In the genomic region with DNA sequence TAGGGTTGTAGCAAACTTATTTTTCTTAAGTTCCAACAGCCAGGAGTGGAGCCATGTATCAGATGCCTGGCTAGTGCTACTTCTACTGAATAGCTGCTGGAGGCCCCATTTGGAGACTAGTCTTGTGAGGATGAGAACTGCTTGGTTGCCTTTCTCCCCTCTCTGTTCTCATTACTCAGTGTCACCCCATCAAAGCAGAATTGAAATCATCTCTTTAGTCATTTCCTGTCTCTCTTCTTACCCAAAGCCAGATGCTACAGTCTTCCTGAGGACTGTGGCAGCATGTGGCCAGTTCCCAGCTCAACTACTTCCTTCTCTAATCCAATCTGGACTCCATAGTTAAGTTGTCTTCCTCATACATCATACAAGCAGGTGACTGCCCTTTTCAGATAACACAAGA, we compare ENCODE assay signal across 28 cellular contexts.
DNase-seq lines count a peak whose midpoint lies in the region; ATAC-seq, FAIRE-seq and TF ChIP-seq lines count a peak whose summit lies in the region.
"Had no signal": no experiment of that assay in that cellular context is flagged by ENCODE, and none has a peak within 500 bp of the region (broad histone marks: within the 10 kb centered on the region; RNA-seq: fewer than 3 reads in every experiment).

No MANE protein-coding gene starts in this region.

- RAD21 ChIA-PET in GM12878 (lab: Charles Lee; ENCODE audit: unreplicated experiment) = no interaction called here

- DNase-seq in SKM-1 treated with dmso at 0.1 percent for 144 hours (lab: John Stamatoyannopoulos, UW; ENCODE audit: unreplicated experiment) (peak; percentile 22), SKM-1 (lab: John Stamatoyannopoulos, UW; ENCODE audit: unreplicated experiment) (no peak), GM12878 (ENCODE audit: low read depth, low spot score) (no peak), neural crest cell (ENCODE audit: low read depth, low spot score) (no peak), UCSD-AML1 (lab: John Stamatoyannopoulos, UW; ENCODE audit: unreplicated experiment) (no peak), cerebellum (ENCODE audit: low spot score) (no peak), HK-2 (ENCODE audit: unreplicated experiment) (no peak)
- DNase-seq: 8988T; activated CD4-positive, CD25-positive, alpha-beta regulatory T cell; activated CD8-positive, alpha-beta T cell treated with anti-CD3 and anti-CD28 coated beads, Interleukin-2, amount 10 ng/mL, durations not matched to agents 7 days and 5 days; activated naive CD4-positive, alpha-beta T cell treated with anti-CD3 and anti-CD28 coated beads, Interleukin-2, amount 10 ng/mL, durations not matched to agents 7 days and 5 days; activated T-cell treated with anti-CD3 and anti-CD28 coated beads, Interleukin-2, amount 50 U/mL, for 4 hours; aorta; cerebellar nuclear complex; effector CD4-positive, alpha-beta T cell; left lung; midbrain; NCI-H345; NCI-H82; Peyer's patch; right lobe of liver; testis had no signal

- H3K9me3 Mint-ChIP-seq in neural crest cell = no peaks in the 10 kb centered on the region
- H3K9me3 Mint-ChIP-seq: nephron; stimulated activated memory B cell treated with anti-CD40 and anti-IgM and Interleukin-4, amounts not matched to agents 10 μg/mL and 1 μg/mL and 100 μg/mL, for 72 hours had no signal

- peak overlapping the region; percentile 16 for H3K27ac Mint-ChIP-seq in neural crest cell (ENCODE audit: unreplicated experiment)
- H3K27ac Mint-ChIP-seq: activated CD8-positive, alpha-beta T cell treated with anti-CD3 and anti-CD28 coated beads, Interleukin-2, amount 10 ng/mL, durations not matched to agents 7 days and 5 days; activated naive CD4-positive, alpha-beta T cell treated with anti-CD3 and anti-CD28 coated beads, Interleukin-2, amount 10 ng/mL, durations not matched to agents 7 days and 5 days; nephron; stimulated activated memory B cell treated with anti-CD40 and anti-IgM and Interleukin-4, amounts not matched to agents 10 μg/mL and 1 μg/mL and 100 μg/mL, for 72 hours had no signal

- in situ Hi-C loops in GM12878 (cut with MboI) = no loop called here

- no peaks in the 10 kb centered on the region for H3K36me3 Mint-ChIP-seq in neural crest cell (ENCODE audit: low read depth)
- H3K36me3 Mint-ChIP-seq: activated naive CD4-positive, alpha-beta T cell treated with anti-CD3 and anti-CD28 coated beads, Interleukin-2, amount 10 ng/mL, durations not matched to agents 7 days and 5 days; stimulated activated memory B cell treated with anti-CD40 and anti-IgM and Interleukin-4, amounts not matched to agents 10 μg/mL and 1 μg/mL and 100 μg/mL, for 72 hours had no signal

- TF ChIP-seq EP300 in GM12878 (IDR thresholded peaks at IDR 0.05; ENCODE audit: borderline replicate concordance in 1 of 2, control insufficient read depth in 1 of 2, low read depth in 2 of 2, low read length in 2 of 2) = no peak

- no peak overlapping the region for H3K9ac ChIP-seq in GM12878 (ENCODE audit: control insufficient read depth, insufficient read depth, low read length)

- H3K4me3 Mint-ChIP-seq in neural crest cell = no peak overlapping the region
- H3K4me3 Mint-ChIP-seq: activated CD8-positive, alpha-beta T cell treated with anti-CD3 and anti-CD28 coated beads, Interleukin-2, amount 10 ng/mL, durations not matched to agents 7 days and 5 days; activated naive CD4-positive, alpha-beta T cell treated with anti-CD3 and anti-CD28 coated beads, Interleukin-2, amount 10 ng/mL, durations not matched to agents 7 days and 5 days; activated T-cell treated with anti-CD3 and anti-CD28 coated beads, Interleukin-2, amount 50 U/mL, for 4 hours; nephron; stimulated activated memory B cell treated with anti-CD40 and anti-IgM and Interleukin-4, amounts not matched to agents 10 μg/mL and 1 μg/mL and 100 μg/mL, for 72 hours had no signal

- SMC1A ChIA-PET in GM12878 (lab: Charles Lee; ENCODE audit: uncharacterized antibody, unreplicated experiment) = no interaction called here

- no peak for TF ChIP-seq POLR2A in GM12878 (IDR thresholded peaks at IDR 0.05; ENCODE audit: low read depth, low read length)

- H3K27me3 Mint-ChIP-seq in neural crest cell (ENCODE audit: low read depth) = peaks cover 4% of the 10 kb centered on the region
- H3K27me3 Mint-ChIP-seq: activated naive CD4-positive, alpha-beta T cell treated with anti-CD3 and anti-CD28 coated beads, Interleukin-2, amount 10 ng/mL, durations not matched to agents 7 days and 5 days; stimulated activated memory B cell treated with anti-CD40 and anti-IgM and Interleukin-4, amounts not matched to agents 10 μg/mL and 1 μg/mL and 100 μg/mL, for 72 hours had no signal

- no peak overlapping the region for H3K4me2 ChIP-seq in GM12878 (ENCODE audit: control insufficient read depth, insufficient read depth)

- TF ChIP-seq RAD21 in GM12878 (IDR thresholded peaks at IDR 0.05; ENCODE audit: insufficient read depth, low read depth, low read length) = no peak

- CTCF ChIA-PET in GM12878 (lab: Yijun Ruan, JAX) = interaction anchor here (0.9 to 1.1 kb wide), 2 partner anchors 11 to 186 kb away, joined by 3 to 4 read pairs; no protein-coding TSS in a partner anchor

- FAIRE-seq in GM12878 (lab: Jason Lieb, UNC) = no peak

- no peaks in the 10 kb centered on the region for H3K9me3 ChIP-seq in GM12878 (replicated peaks; ENCODE audit: control insufficient read depth, insufficient read depth, low read length)
- H3K9me3 ChIP-seq: left lung, Peyer's patch, right lobe of liver, testis, vagina had no signal

- peak; percentile 74 for ATAC-seq in HG02870 (IDR thresholded peaks at IDR 0.05; ENCODE audit: unreplicated experiment)
- peak; percentile 40 for ATAC-seq in GM12878
- ATAC-seq: activated CD8-positive, alpha-beta T cell treated with anti-CD3 and anti-CD28 coated beads, Interleukin-2, amount 10 ng/mL, durations not matched to agents 7 days and 5 days; activated T-cell treated with anti-CD3 and anti-CD28 coated beads, Interleukin-2, amount 50 U/mL, for 4 hours; HCT116; left lung; right lobe of liver; stimulated activated memory B cell treated with anti-CD40 and anti-IgM and Interleukin-4, amounts not matched to agents 10 μg/mL and 1 μg/mL and 100 μg/mL, for 72 hours had no signal

- no peak for TF ChIP-seq CTCF in GM12878 (IDR thresholded peaks at IDR 0.05 in 2 of 3, conservative IDR thresholded peaks at IDR 0.05 in 1 of 3; ENCODE audit: control insufficient read depth in 2 of 3, extremely low read depth in 1 of 3, insufficient read depth in 1 of 3, low read depth in 3 of 3, low read length in 3 of 3)
- no peak for TF ChIP-seq CTCF in neural crest cell (conservative IDR thresholded peaks at IDR 0.05)

- no peaks in the 10 kb centered on the region for H3K79me2 ChIP-seq in GM12878 (ENCODE audit: control insufficient read depth, insufficient read depth, low read length)

- H2AFZ ChIP-seq in GM12878 (ENCODE audit: control insufficient read depth, low read depth, low read length) = no peak overlapping the region

- no peak overlapping the region for H3K27ac ChIP-seq in GM12878 (ENCODE audit: control insufficient read depth, insufficient read depth)
- H3K27ac ChIP-seq: left lung, Peyer's patch, right lobe of liver, SK-N-MC, testis, vagina had no signal

- H3K4me1 ChIP-seq in GM12878 (ENCODE audit: control insufficient read depth, insufficient read depth, low read length) = no peaks in the 10 kb centered on the region
- H3K4me1 ChIP-seq: left lung, Peyer's patch, right lobe of liver, testis, vagina had no signal

- peaks cover 3% of the 10 kb centered on the region for H3K4me1 Mint-ChIP-seq in neural crest cell
- H3K4me1 Mint-ChIP-seq: activated naive CD4-positive, alpha-beta T cell treated with anti-CD3 and anti-CD28 coated beads, Interleukin-2, amount 10 ng/mL, durations not matched to agents 7 days and 5 days; nephron; stimulated activated memory B cell treated with anti-CD40 and anti-IgM and Interleukin-4, amounts not matched to agents 10 μg/mL and 1 μg/mL and 100 μg/mL, for 72 hours had no signal

- no peaks in the 10 kb centered on the region for H4K20me1 ChIP-seq in GM12878 (ENCODE audit: control insufficient read depth, insufficient read depth)

- no TSS peak for BruUV-seq in GM12878 (replicated peaks; lab: Mats Ljungman, UMichigan)

- H3K4me3 ChIP-seq in GM12878 = no peak overlapping the region
- H3K4me3 ChIP-seq: left lung, Peyer's patch, right lobe of liver, SK-N-MC, testis, vagina had no signal

- H3K36me3 ChIP-seq in GM12878 (ENCODE audit: control insufficient read depth in 2 of 2, insufficient read depth in 2 of 2, low read length in 1 of 2) = no peaks in the 10 kb centered on the region
- H3K36me3 ChIP-seq: left lung, Peyer's patch, right lobe of liver, vagina had no signal

- 0 out of 4 replicates have a peak, but pooled peaks cover 0 to 3% of the 10 kb centered on the region in 2 experiments for H3K27me3 ChIP-seq in GM12878 (replicated peaks in 1 of 2; ENCODE audit: control insufficient read depth in 2 of 2, insufficient read depth in 2 of 2, low read length in 1 of 2)
- H3K27me3 ChIP-seq: left lung, Peyer's patch, right lobe of liver, testis, vagina had no signal

- intact Hi-C loops in GM12878 (cut with micrococcal nuclease; ENCODE audit: unreplicated experiment) = no loop called here

- POLR2A ChIA-PET in GM12878 (lab: Charles Lee) = no interaction called here

TF ChIP-seq in GM12878, 131 proteins besides CTCF, POLR2A, EP300 and RAD21:
- TF ChIP-seq, protein P1, sequence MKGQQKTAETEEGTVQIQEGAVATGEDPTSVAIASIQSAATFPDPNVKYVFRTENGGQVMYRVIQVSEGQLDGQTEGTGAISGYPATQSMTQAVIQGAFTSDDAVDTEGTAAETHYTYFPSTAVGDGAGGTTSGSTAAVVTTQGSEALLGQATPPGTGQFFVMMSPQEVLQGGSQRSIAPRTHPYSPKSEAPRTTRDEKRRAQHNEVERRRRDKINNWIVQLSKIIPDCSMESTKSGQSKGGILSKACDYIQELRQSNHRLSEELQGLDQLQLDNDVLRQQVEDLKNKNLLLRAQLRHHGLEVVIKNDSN (IDR thresholded peaks at IDR 0.05; ENCODE audit: borderline replicate concordance, extremely low read length, insufficient read depth, low read depth, low read length) = no peak
- TF ChIP-seq, protein P2, sequence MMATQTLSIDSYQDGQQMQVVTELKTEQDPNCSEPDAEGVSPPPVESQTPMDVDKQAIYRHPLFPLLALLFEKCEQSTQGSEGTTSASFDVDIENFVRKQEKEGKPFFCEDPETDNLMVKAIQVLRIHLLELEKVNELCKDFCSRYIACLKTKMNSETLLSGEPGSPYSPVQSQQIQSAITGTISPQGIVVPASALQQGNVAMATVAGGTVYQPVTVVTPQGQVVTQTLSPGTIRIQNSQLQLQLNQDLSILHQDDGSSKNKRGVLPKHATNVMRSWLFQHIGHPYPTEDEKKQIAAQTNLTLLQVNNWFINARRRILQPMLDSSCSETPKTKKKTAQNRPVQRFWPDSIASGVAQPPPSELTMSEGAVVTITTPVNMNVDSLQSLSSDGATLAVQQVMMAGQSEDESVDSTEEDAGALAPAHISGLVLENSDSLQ (IDR thresholded peaks at IDR 0.05) = 0 out of 2 replicates have a peak, but pooled peaks have one; percentile 11
